ENCODE assay signal across 9 cellular contexts in the genomic region with DNA sequence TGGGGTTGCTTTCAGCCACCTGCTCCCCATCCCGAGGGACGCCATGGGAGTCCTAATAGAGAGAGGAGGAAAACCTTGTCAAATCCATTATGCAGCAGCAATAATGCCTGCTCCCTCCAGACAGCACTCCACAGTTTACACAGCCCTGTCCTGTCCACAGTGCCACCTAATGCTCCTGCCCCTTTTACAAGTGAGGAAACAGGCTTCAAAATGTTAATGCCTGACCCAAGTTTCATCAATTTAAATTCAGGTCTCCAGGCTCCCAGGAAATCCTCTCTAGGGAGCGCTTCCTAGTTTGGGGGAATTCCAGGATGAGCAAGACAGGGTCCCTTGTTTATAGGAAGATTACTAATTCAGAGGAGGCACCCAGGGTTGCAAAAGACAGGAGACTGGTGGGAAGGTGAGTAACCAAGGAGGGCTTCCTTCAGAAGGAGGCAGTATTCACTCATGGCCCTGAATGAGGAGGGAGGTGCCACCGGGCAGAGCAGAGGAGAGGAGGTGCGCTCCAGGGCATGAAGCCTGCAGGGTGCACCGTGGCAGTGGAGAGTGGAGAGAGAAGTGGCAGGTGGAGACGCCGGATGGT. TPM values are rescaled to one million over a fixed set of nuclear protein-coding genes. Genes with fewer than 3 reads are reported as not detected.
A peak's percentile ranks its signal among the peaks of the same experiment; 100 is the strongest.
DNase-seq lines count a peak whose midpoint lies in the region; ATAC-seq and TF ChIP-seq lines count a peak whose summit lies in the region.
"Had no signal": no experiment of that assay in that cellular context is flagged by ENCODE, and none has a peak within 500 bp of the region (broad histone marks: within the 10 kb centered on the region; RNA-seq: fewer than 3 reads in every experiment).

No MANE protein-coding gene starts in this region.

- no peak overlapping the region for H3K18ac ChIP-seq in mesendoderm (ENCODE audit: low read length)

- peaks cover 3% of the 10 kb centered on the region for H3K79me1 ChIP-seq in mesendoderm (ENCODE audit: low read length)

- H4K8ac ChIP-seq in mesendoderm (ENCODE audit: low read depth, low read length) = no peak overlapping the region

- H2BK5ac ChIP-seq in mesendoderm (ENCODE audit: low read length) = no peak overlapping the region

- ATAC-seq in CD4-positive, alpha-beta T cell (ENCODE audit: poor library complexity) = no peak
- ATAC-seq in GM21390 (IDR thresholded peaks at IDR 0.05; ENCODE audit: unreplicated experiment) = no peak

- H3K4me1 Mint-ChIP-seq in CD4-positive, alpha-beta T cell (ENCODE audit: low read depth) = peaks cover 5% of the 10 kb centered on the region
- peaks cover 6% of the 10 kb centered on the region for H3K4me1 Mint-ChIP-seq in activated T-helper 1 cell treated with anti-CD3 and anti-CD28 coated beads, Interleukin-12 subunit alpha, Interleukin-12 subunit beta, Interleukin-2, Interleukin-4 antibody, amounts not matched to agents 30 ng/mL and 10 ng/mL and 1 ng/mL, durations not matched to agents 14 hours and 24 hours and 36 hours (ENCODE audit: low read depth)

- H3K23ac ChIP-seq in mesendoderm (ENCODE audit: low read length) = peak overlapping the region; percentile 16

- no peak overlapping the region for H4K5ac ChIP-seq in mesendoderm (ENCODE audit: low read length)

- H3K4me2 ChIP-seq in mesendoderm (ENCODE audit: low read length) = peak overlapping the region; percentile 89

- DNase-seq in CD4-positive, alpha-beta T cell = no peak
- DNase-seq in adipocyte (ENCODE audit: low read depth) (peak; percentile 41), mesendoderm (no peak), epidermal melanocyte (ENCODE audit: insufficient read length, low spot score) (no peak), AG20443 (ENCODE audit: low spot score) (no peak)
- DNase-seq in activated T-helper 1 cell treated with anti-CD3 and anti-CD28 coated beads, Interleukin-12 subunit alpha, Interleukin-12 subunit beta, Interleukin-2, Interleukin-4 antibody, amounts not matched to agents 30 ng/mL and 10 ng/mL and 1 ng/mL, durations not matched to agents 14 hours and 24 hours and 36 hours (ENCODE audit: low spot score) = no peak
- DNase-seq: stimulated activated naive CD4-positive, alpha-beta T cell had no signal

- intact Hi-C loops in CD4-positive, alpha-beta T cell (cut with DNase I, micrococcal nuclease) = no loop called here
- intact Hi-C loops in activated T-helper 1 cell treated with anti-CD3 and anti-CD28 coated beads, Interleukin-12 subunit alpha, Interleukin-12 subunit beta, Interleukin-2, Interleukin-4 antibody, amounts not matched to agents 30 ng/mL and 10 ng/mL and 1 ng/mL, durations not matched to agents 14 hours and 24 hours and 36 hours (cut with micrococcal nuclease) = no loop called here

- H3K9ac ChIP-seq in adipocyte (ENCODE audit: low read length) (no peak overlapping the region), mesendoderm (ENCODE audit: low read length) (no peak overlapping the region)

- peaks cover 31% of the 10 kb centered on the region for H3K27me3 Mint-ChIP-seq in CD4-positive, alpha-beta T cell
- peaks cover 22% of the 10 kb centered on the region for H3K27me3 Mint-ChIP-seq in activated T-helper 1 cell treated with anti-CD3 and anti-CD28 coated beads, Interleukin-12 subunit alpha, Interleukin-12 subunit beta, Interleukin-2, Interleukin-4 antibody, amounts not matched to agents 30 ng/mL and 10 ng/mL and 1 ng/mL, durations not matched to agents 14 hours and 24 hours and 36 hours (ENCODE audit: insufficient read depth)

- no peak overlapping the region for H2AK5ac ChIP-seq in mesendoderm (ENCODE audit: low read length)

- H3K27me3 ChIP-seq in CD4-positive, alpha-beta T cell (ENCODE audit: control insufficient read depth, insufficient read depth, low read length) = peaks cover 25% of the 10 kb centered on the region
- H3K27me3 ChIP-seq in adipocyte (replicated peaks; ENCODE audit: control insufficient read depth, insufficient read depth, low read length) = peaks cover 23% of the 10 kb centered on the region
- no peaks in the 10 kb centered on the region for H3K27me3 ChIP-seq in mesendoderm (ENCODE audit: insufficient read depth, low read length, poor library complexity)

- no CpG with 5 or more reads among the region's 8 CpGs for WGBS in mesendoderm (ENCODE audit: extremely low coverage, insufficient coverage, low lambda C conversion rate)

- H3K27ac ChIP-seq in CD4-positive, alpha-beta T cell (ENCODE audit: low read depth, low read length) = no peak overlapping the region
- H3K27ac ChIP-seq in HEK293 (ENCODE audit: extremely low read depth, low read depth, low read length) (no peak overlapping the region), mesendoderm (ENCODE audit: low read depth, low read length) (no peak overlapping the region)

- no peaks in the 10 kb centered on the region for H3K9me3 Mint-ChIP-seq in CD4-positive, alpha-beta T cell
- no peaks in the 10 kb centered on the region for H3K9me3 Mint-ChIP-seq in activated T-helper 1 cell treated with anti-CD3 and anti-CD28 coated beads, Interleukin-12 subunit alpha, Interleukin-12 subunit beta, Interleukin-2, Interleukin-4 antibody, amounts not matched to agents 30 ng/mL and 10 ng/mL and 1 ng/mL, durations not matched to agents 14 hours and 24 hours and 36 hours

- CTCF ChIA-PET in CD4-positive, alpha-beta T cell (lab: Charles Lee) = interaction anchor here (1.2 kb wide), 1 partner anchor 20 kb away, joined by 3 read pairs; a partner anchor contains a TSS
- CTCF ChIA-PET in HEK293 (lab: Yijun Ruan, JAX) = no interaction called here

- no peak overlapping the region for H2BK120ac ChIP-seq in mesendoderm (ENCODE audit: low read depth, low read length)

- no peak for TF ChIP-seq CTCF in CD4-positive, alpha-beta T cell (IDR thresholded peaks at IDR 0.05)
- no peak for TF ChIP-seq CTCF in HEK293 (tag by site-specific recombination; IDR thresholded peaks at IDR 0.05)

- H3K4me3 Mint-ChIP-seq in CD4-positive, alpha-beta T cell = peak overlapping the region; percentile 31
- H3K4me3 Mint-ChIP-seq in activated T-helper 1 cell treated with anti-CD3 and anti-CD28 coated beads, Interleukin-12 subunit alpha, Interleukin-12 subunit beta, Interleukin-2, Interleukin-4 antibody, amounts not matched to agents 30 ng/mL and 10 ng/mL and 1 ng/mL, durations not matched to agents 14 hours and 24 hours and 36 hours = no peak overlapping the region

- H3K4me1 ChIP-seq in HEK293 (ENCODE audit: control insufficient read depth, insufficient read depth, low read length) (no peaks in the 10 kb centered on the region), adipocyte (ENCODE audit: control insufficient read depth, insufficient read depth, low read length) (peaks cover 9% of the 10 kb centered on the region), mesendoderm (ENCODE audit: control insufficient read depth, low read depth, low read length) (peaks cover 3% of the 10 kb centered on the region)

- H3K36me3 ChIP-seq in HEK293 (ENCODE audit: control insufficient read depth in 2 of 2, insufficient read depth in 1 of 2, low read length in 2 of 2) = peaks cover 0 to 72% of the 10 kb centered on the region in 2 experiments; a peak in 1 of 3 replicates
- peaks cover 18% of the 10 kb centered on the region for H3K36me3 ChIP-seq in adipocyte (ENCODE audit: control insufficient read depth, insufficient read depth, low read length, severe bottlenecking)
- peaks cover 3% of the 10 kb centered on the region for H3K36me3 ChIP-seq in mesendoderm (ENCODE audit: control insufficient read depth, insufficient read depth, low read length)

- peaks cover 29% of the 10 kb centered on the region for H3K36me3 Mint-ChIP-seq in CD4-positive, alpha-beta T cell (ENCODE audit: low read depth)
- H3K36me3 Mint-ChIP-seq in activated T-helper 1 cell treated with anti-CD3 and anti-CD28 coated beads, Interleukin-12 subunit alpha, Interleukin-12 subunit beta, Interleukin-2, Interleukin-4 antibody, amounts not matched to agents 30 ng/mL and 10 ng/mL and 1 ng/mL, durations not matched to agents 14 hours and 24 hours and 36 hours (ENCODE audit: low read depth) = peaks cover 18% of the 10 kb centered on the region

- H3K79me2 ChIP-seq in mesendoderm (ENCODE audit: control insufficient read depth, insufficient read depth, low read length) = no peaks in the 10 kb centered on the region

- no peak overlapping the region for H2BK15ac ChIP-seq in mesendoderm (replicated peaks; ENCODE audit: low read depth)

- H3K4ac ChIP-seq in mesendoderm (ENCODE audit: low read depth, low read length) = no peak overlapping the region

- H3K27ac Mint-ChIP-seq in CD4-positive, alpha-beta T cell = no peak overlapping the region
- no peak overlapping the region for H3K27ac Mint-ChIP-seq in activated T-helper 1 cell treated with anti-CD3 and anti-CD28 coated beads, Interleukin-12 subunit alpha, Interleukin-12 subunit beta, Interleukin-2, Interleukin-4 antibody, amounts not matched to agents 30 ng/mL and 10 ng/mL and 1 ng/mL, durations not matched to agents 14 hours and 24 hours and 36 hours

- no peak overlapping the region for H3K56ac ChIP-seq in mesendoderm (ENCODE audit: low read length)

- H3K4me3 ChIP-seq in HEK293 (ENCODE audit: low read depth, low read length) (peak overlapping the region; percentile 72; the same call in 1 of the 2 replicates), adipocyte (ENCODE audit: low read length) (no peak overlapping the region), mesendoderm (ENCODE audit: low read length) (no peak overlapping the region)

- POLR2A ChIA-PET in CD4-positive, alpha-beta T cell (lab: Charles Lee) = interaction anchor here (0.9 kb wide), 1 partner anchor 10 kb away, joined by 3 read pairs; no protein-coding TSS in a partner anchor
- POLR2A ChIA-PET in HEK293 (lab: Yijun Ruan, JAX) = interaction anchor here (0.7 to 1.6 kb wide), 4 partner anchors 11 to 20 kb away, joined by 3 to 7 read pairs (median 5); a partner anchor contains a TSS

- H3K9me3 ChIP-seq in CD4-positive, alpha-beta T cell (ENCODE audit: control insufficient read depth, low read length) = no peaks in the 10 kb centered on the region
- H3K9me3 ChIP-seq in HEK293 (ENCODE audit: control insufficient read depth, insufficient read depth, low read depth, low read length) = no peaks in the 10 kb centered on the region
- no peaks in the 10 kb centered on the region for H3K9me3 ChIP-seq in adipocyte (ENCODE audit: control insufficient read depth, low read length)

RNA-seq across cellular contexts. Expression of a gene that starts 1.5 kb away (rescaled TPM):
- total RNA-seq in CD4-positive, alpha-beta T cell = not detected
- 34.2 TPM for polyA plus RNA-seq in mesendoderm (2013, experiment 1 of 2)
- 32.7 TPM for polyA plus RNA-seq in mesendoderm (2013, experiment 2 of 2)
- total RNA-seq in activated T-helper 1 cell treated with anti-CD3 and anti-CD28 coated beads, Interleukin-12 subunit alpha, Interleukin-12 subunit beta, Interleukin-2, Interleukin-4 antibody, amounts not matched to agents 30 ng/mL and 10 ng/mL and 1 ng/mL, durations not matched to agents 14 hours and 24 hours and 36 hours = 2.4 and 3.2 TPM in 2 replicates

RNA-seq across cellular contexts. Expression of a gene that starts 11.8 kb away (rescaled TPM):
- total RNA-seq in CD4-positive, alpha-beta T cell = 10 to 100 TPM; 27.8 to 32.9 TPM
- polyA plus RNA-seq in mesendoderm (2013, experiment 1 of 2) = 47.0 TPM
- polyA plus RNA-seq in mesendoderm (2013, experiment 2 of 2) = 48.0 TPM
- 138 and 143 TPM in 2 replicates for total RNA-seq in activated T-helper 1 cell treated with anti-CD3 and anti-CD28 coated beads, Interleukin-12 subunit alpha, Interleukin-12 subunit beta, Interleukin-2, Interleukin-4 antibody, amounts not matched to agents 30 ng/mL and 10 ng/mL and 1 ng/mL, durations not matched to agents 14 hours and 24 hours and 36 hours

RNA-seq across cellular contexts. Expression of a gene that starts 19.4 kb away (rescaled TPM):
- 10 to 100 TPM; 63.2 to 67.3 TPM for total RNA-seq in CD4-positive, alpha-beta T cell
- 124 TPM for polyA plus RNA-seq in mesendoderm (2013, experiment 1 of 2)
- polyA plus RNA-seq in mesendoderm (2013, experiment 2 of 2) = 124 TPM
- 221 and 222 TPM in 2 replicates for total RNA-seq in activated T-helper 1 cell treated with anti-CD3 and anti-CD28 coated beads, Interleukin-12 subunit alpha, Interleukin-12 subunit beta, Interleukin-2, Interleukin-4 antibody, amounts not matched to agents 30 ng/mL and 10 ng/mL and 1 ng/mL, durations not matched to agents 14 hours and 24 hours and 36 hours

RNA-seq across cellular contexts. Expression of a gene that starts 26.2 kb away (rescaled TPM):
- total RNA-seq in CD4-positive, alpha-beta T cell = 10 to 100 TPM; 10.5 to 11.9 TPM
- 14.1 TPM for polyA plus RNA-seq in mesendoderm (2013, experiment 1 of 2)
- 12.4 TPM for polyA plus RNA-seq in mesendoderm (2013, experiment 2 of 2)
- total RNA-seq in activated T-helper 1 cell treated with anti-CD3 and anti-CD28 coated beads, Interleukin-12 subunit alpha, Interleukin-12 subunit beta, Interleukin-2, Interleukin-4 antibody, amounts not matched to agents 30 ng/mL and 10 ng/mL and 1 ng/mL, durations not matched to agents 14 hours and 24 hours and 36 hours = 1.7 and 2.0 TPM in 2 replicates

RNA-seq across cellular contexts. Expression of a gene that starts 45.7 kb away (rescaled TPM):
- total RNA-seq in CD4-positive, alpha-beta T cell = 100 to 1,000 TPM; 814 to 827 TPM
- polyA plus RNA-seq in mesendoderm (2013, experiment 1 of 2) = 0.07 TPM
- polyA plus RNA-seq in mesendoderm (2013, experiment 2 of 2) = 0.03 TPM
- 411 and 416 TPM in 2 replicates for total RNA-seq in activated T-helper 1 cell treated with anti-CD3 and anti-CD28 coated beads, Interleukin-12 subunit alpha, Interleukin-12 subunit beta, Interleukin-2, Interleukin-4 antibody, amounts not matched to agents 30 ng/mL and 10 ng/mL and 1 ng/mL, durations not matched to agents 14 hours and 24 hours and 36 hours
